Comparison of ENCODE assay signal across 1 cellular context in the genomic region with DNA sequence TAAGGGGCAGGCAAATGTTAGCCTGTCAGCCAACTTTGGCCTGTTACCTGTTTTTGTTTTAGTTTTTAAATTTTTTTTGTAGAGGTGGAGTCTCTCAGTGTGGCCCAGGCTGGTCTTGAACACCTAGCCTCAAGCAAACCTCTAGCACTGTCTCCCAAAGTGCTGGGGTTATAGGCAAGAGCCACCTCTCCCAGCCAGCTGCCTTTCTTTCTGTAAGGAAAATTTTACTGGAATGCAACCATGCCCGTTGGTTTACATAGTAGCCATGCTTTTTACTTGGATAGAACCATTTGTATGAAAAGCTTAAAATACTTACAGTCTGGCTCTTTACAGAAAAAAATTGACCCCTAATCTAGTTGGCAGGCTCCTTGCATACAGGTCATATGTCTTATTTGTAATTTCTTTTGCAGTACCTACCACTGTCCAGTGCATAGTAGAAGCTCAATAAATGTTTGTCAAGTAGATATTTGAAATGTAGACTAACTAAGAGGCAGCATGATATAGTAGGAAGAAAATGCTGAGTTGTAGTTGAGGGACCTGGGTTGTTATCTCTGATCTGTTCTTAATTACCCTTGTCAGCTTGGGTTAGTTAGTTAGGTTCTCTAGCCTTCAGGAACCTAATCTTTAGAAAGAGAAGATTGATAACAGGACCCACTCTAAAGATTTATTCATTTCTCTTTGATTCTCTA.
TF ChIP-seq lines count a peak whose summit lies in the region.

No MANE protein-coding gene starts in this region.

TF ChIP-seq in K562, 482 proteins besides CTCF, POLR2A, EP300 and RAD21 (continued from another document):
- TF ChIP-seq, protein P1, sequence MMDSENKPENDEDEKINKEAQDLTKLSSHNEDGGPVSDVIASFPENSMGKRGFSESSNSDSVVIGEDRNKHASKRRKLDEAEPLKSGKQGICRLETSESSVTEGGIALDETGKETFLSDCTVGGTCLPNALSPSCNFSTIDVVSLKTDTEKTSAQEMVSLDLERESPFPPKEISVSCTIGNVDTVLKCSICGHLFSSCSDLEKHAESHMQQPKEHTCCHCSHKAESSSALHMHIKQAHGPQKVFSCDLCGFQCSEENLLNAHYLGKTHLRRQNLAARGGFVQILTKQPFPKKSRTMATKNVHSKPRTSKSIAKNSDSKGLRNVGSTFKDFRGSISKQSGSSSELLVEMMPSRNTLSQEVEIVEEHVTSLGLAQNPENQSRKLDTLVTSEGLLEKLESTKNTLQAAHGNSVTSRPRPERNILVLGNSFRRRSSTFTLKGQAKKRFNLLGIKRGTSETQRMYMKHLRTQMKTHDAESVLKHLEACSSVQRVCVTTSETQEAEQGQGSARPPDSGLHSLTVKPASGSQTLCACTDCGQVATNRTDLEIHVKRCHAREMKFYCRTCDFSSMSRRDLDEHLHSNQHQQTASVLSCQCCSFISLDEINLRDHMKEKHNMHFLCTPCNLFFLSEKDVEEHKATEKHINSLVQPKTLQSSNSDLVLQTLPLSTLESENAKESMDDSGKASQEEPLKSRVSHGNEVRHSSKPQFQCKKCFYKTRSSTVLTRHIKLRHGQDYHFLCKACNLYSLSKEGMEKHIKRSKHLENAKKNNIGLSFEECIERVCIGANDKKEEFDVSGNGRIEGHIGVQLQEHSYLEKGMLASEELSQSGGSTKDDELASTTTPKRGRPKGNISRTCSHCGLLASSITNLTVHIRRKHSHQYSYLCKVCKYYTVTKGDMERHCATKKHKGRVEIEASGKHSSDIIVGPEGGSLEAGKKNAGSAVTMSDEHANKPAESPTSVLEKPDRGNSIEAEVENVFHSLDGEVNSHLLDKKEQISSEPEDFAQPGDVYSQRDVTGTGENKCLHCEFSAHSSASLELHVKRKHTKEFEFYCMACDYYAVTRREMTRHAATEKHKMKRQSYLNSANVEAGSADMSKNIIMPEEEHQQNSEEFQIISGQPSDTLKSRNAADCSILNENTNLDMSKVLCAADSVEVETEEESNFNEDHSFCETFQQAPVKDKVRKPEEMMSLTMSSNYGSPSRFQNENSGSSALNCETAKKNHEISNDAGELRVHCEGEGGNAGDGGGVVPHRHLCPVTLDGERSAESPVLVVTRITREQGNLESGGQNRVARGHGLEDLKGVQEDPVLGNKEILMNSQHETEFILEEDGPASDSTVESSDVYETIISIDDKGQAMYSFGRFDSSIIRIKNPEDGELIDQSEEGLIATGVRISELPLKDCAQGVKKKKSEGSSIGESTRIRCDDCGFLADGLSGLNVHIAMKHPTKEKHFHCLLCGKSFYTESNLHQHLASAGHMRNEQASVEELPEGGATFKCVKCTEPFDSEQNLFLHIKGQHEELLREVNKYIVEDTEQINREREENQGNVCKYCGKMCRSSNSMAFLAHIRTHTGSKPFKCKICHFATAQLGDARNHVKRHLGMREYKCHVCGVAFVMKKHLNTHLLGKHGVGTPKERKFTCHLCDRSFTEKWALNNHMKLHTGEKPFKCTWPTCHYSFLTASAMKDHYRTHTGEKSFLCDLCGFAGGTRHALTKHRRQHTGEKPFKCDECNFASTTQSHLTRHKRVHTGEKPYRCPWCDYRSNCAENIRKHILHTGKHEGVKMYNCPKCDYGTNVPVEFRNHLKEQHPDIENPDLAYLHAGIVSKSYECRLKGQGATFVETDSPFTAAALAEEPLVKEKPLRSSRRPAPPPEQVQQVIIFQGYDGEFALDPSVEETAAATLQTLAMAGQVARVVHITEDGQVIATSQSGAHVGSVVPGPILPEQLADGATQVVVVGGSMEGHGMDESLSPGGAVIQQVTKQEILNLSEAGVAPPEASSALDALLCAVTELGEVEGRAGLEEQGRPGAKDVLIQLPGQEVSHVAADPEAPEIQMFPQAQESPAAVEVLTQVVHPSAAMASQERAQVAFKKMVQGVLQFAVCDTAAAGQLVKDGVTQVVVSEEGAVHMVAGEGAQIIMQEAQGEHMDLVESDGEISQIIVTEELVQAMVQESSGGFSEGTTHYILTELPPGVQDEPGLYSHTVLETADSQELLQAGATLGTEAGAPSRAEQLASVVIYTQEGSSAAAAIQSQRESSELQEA (IDR thresholded peaks at IDR 0.05; ENCODE audit: low read depth) = no peak
- TF ChIP-seq, protein P2, sequence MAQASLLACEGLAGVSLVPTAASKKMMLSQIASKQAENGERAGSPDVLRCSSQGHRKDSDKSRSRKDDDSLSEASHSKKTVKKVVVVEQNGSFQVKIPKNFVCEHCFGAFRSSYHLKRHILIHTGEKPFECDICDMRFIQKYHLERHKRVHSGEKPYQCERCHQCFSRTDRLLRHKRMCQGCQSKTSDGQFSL (CRISPR knock-in tag; IDR thresholded peaks at IDR 0.05) = no peak
- TF ChIP-seq, protein P2 (tag; IDR thresholded peaks at IDR 0.05) = no peak
- TF ChIP-seq ZNF140 (CRISPR knock-in tag; IDR thresholded peaks at IDR 0.05) (no peak), TEAD4 (IDR thresholded peaks at IDR 0.05; ENCODE audit: low read length) (no peak), TEAD4 (CRISPR knock-in tag; IDR thresholded peaks at IDR 0.05; ENCODE audit: borderline replicate concordance) (no peak), C11orf30 (IDR thresholded peaks at IDR 0.05; ENCODE audit: low read depth) (peak; percentile 79), CBX2 (IDR thresholded peaks at IDR 0.05; ENCODE audit: insufficient read depth, low read length, poor library complexity, severe bottlenecking) (no peak), NR2F6 (CRISPR knock-in tag; IDR thresholded peaks at IDR 0.05) (no peak), GABPB2 (CRISPR knock-in tag; conservative IDR thresholded peaks at IDR 0.05) (no peak), ZNF311 (CRISPR knock-in tag; IDR thresholded peaks at IDR 0.05) (no peak), HDAC3 (IDR thresholded peaks at IDR 0.05; ENCODE audit: borderline replicate concordance, partially characterized antibody) (no peak)
- TF ChIP-seq, protein P3, sequence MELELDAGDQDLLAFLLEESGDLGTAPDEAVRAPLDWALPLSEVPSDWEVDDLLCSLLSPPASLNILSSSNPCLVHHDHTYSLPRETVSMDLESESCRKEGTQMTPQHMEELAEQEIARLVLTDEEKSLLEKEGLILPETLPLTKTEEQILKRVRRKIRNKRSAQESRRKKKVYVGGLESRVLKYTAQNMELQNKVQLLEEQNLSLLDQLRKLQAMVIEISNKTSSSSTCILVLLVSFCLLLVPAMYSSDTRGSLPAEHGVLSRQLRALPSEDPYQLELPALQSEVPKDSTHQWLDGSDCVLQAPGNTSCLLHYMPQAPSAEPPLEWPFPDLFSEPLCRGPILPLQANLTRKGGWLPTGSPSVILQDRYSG (tag; conservative IDR thresholded peaks at IDR 0.05; ENCODE audit: low read depth) = no peak
- TF ChIP-seq, protein P4, sequence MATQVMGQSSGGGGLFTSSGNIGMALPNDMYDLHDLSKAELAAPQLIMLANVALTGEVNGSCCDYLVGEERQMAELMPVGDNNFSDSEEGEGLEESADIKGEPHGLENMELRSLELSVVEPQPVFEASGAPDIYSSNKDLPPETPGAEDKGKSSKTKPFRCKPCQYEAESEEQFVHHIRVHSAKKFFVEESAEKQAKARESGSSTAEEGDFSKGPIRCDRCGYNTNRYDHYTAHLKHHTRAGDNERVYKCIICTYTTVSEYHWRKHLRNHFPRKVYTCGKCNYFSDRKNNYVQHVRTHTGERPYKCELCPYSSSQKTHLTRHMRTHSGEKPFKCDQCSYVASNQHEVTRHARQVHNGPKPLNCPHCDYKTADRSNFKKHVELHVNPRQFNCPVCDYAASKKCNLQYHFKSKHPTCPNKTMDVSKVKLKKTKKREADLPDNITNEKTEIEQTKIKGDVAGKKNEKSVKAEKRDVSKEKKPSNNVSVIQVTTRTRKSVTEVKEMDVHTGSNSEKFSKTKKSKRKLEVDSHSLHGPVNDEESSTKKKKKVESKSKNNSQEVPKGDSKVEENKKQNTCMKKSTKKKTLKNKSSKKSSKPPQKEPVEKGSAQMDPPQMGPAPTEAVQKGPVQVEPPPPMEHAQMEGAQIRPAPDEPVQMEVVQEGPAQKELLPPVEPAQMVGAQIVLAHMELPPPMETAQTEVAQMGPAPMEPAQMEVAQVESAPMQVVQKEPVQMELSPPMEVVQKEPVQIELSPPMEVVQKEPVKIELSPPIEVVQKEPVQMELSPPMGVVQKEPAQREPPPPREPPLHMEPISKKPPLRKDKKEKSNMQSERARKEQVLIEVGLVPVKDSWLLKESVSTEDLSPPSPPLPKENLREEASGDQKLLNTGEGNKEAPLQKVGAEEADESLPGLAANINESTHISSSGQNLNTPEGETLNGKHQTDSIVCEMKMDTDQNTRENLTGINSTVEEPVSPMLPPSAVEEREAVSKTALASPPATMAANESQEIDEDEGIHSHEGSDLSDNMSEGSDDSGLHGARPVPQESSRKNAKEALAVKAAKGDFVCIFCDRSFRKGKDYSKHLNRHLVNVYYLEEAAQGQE (CRISPR knock-in tag; IDR thresholded peaks at IDR 0.05; ENCODE audit: low read depth) = no peak
- TF ChIP-seq, protein P5, sequence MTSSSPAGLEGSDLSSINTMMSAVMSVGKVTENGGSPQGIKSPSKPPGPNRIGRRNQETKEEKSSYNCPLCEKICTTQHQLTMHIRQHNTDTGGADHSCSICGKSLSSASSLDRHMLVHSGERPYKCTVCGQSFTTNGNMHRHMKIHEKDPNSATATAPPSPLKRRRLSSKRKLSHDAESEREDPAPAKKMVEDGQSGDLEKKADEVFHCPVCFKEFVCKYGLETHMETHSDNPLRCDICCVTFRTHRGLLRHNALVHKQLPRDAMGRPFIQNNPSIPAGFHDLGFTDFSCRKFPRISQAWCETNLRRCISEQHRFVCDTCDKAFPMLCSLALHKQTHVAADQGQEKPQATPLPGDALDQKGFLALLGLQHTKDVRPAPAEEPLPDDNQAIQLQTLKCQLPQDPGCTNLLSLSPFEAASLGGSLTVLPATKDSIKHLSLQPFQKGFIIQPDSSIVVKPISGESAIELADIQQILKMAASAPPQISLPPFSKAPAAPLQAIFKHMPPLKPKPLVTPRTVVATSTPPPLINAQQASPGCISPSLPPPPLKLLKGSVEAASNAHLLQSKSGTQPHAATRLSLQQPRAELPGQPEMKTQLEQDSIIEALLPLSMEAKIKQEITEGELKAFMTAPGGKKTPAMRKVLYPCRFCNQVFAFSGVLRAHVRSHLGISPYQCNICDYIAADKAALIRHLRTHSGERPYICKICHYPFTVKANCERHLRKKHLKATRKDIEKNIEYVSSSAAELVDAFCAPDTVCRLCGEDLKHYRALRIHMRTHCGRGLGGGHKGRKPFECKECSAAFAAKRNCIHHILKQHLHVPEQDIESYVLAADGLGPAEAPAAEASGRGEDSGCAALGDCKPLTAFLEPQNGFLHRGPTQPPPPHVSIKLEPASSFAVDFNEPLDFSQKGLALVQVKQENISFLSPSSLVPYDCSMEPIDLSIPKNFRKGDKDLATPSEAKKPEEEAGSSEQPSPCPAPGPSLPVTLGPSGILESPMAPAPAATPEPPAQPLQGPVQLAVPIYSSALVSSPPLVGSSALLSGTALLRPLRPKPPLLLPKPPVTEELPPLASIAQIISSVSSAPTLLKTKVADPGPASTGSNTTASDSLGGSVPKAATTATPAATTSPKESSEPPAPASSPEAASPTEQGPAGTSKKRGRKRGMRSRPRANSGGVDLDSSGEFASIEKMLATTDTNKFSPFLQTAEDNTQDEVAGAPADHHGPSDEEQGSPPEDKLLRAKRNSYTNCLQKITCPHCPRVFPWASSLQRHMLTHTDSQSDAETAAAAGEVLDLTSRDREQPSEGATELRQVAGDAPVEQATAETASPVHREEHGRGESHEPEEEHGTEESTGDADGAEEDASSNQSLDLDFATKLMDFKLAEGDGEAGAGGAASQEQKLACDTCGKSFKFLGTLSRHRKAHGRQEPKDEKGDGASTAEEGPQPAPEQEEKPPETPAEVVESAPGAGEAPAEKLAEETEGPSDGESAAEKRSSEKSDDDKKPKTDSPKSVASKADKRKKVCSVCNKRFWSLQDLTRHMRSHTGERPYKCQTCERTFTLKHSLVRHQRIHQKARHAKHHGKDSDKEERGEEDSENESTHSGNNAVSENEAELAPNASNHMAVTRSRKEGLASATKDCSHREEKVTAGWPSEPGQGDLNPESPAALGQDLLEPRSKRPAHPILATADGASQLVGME (CRISPR knock-in tag; IDR thresholded peaks at IDR 0.05) = no peak
- TF ChIP-seq, protein P6, sequence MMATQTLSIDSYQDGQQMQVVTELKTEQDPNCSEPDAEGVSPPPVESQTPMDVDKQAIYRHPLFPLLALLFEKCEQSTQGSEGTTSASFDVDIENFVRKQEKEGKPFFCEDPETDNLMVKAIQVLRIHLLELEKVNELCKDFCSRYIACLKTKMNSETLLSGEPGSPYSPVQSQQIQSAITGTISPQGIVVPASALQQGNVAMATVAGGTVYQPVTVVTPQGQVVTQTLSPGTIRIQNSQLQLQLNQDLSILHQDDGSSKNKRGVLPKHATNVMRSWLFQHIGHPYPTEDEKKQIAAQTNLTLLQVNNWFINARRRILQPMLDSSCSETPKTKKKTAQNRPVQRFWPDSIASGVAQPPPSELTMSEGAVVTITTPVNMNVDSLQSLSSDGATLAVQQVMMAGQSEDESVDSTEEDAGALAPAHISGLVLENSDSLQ (IDR thresholded peaks at IDR 0.05) = peak; percentile 17; the same call in 1 of the 2 replicates
- TF ChIP-seq, protein P7, sequence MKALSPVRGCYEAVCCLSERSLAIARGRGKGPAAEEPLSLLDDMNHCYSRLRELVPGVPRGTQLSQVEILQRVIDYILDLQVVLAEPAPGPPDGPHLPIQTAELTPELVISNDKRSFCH (CRISPR knock-in tag; IDR thresholded peaks at IDR 0.05) = no peak
- TF ChIP-seq, protein P7 (tag; IDR thresholded peaks at IDR 0.05) = no peak
